Comparison of ENCODE assay signal across 12 cellular contexts in the genomic region with DNA sequence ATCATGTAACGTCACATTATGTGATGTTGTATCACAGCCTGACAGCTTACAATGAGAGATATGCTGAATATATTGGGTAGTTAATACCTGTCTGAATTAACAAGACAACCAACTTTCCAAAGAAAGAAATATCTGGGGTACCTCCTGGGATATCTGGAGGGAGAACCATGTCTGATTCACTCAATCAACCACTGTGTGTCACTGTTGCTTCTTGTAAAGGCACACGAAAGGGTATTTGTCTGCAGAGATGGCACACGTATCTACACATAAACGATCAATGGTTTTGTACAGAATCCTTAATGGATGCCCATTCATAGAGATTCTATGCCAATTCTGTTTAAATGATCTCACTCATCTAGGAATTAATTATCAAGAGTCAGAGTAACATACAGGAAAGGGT.
DNase-seq lines count a peak whose midpoint lies in the region; TF ChIP-seq lines count a peak whose summit lies in the region.
"Had no signal": no experiment of that assay in that cellular context is flagged by ENCODE, and none has a peak within 500 bp of the region (broad histone marks: within the 10 kb centered on the region; RNA-seq: fewer than 3 reads in every experiment).

No MANE protein-coding gene starts in this region.

- no peaks in the 10 kb centered on the region for H3K79me2 ChIP-seq in GM23248 (ENCODE audit: insufficient read depth)

- intact Hi-C loops in spleen (cut with DNase I; ENCODE audit: low total_unique reads) = no loop called here

- H3K4me1 ChIP-seq in GM23248 (ENCODE audit: insufficient read depth) (no peaks in the 10 kb centered on the region), spleen (no peaks in the 10 kb centered on the region)

- H3F3A ChIP-seq in GM23248 (ENCODE audit: insufficient read depth) = no peaks in the 10 kb centered on the region

- DNase-seq in ACHN = peak; percentile 10
- DNase-seq in GM23248 = peak; percentile 32
- peak; percentile 55 for DNase-seq in SK-MEL-5 (ENCODE audit: low read depth, low spot score)
- DNase-seq in glomerular visceral epithelial cell (ENCODE audit: extremely low spot score) = peak; percentile 6
- no peak for DNase-seq in NCI-H2029 treated with DMSO at 0.1 percent for 48 hours (lab: John Stamatoyannopoulos, UW)
- DNase-seq in NCI-H2227 treated with DMSO at 0.1 percent for 48 hours (lab: John Stamatoyannopoulos, UW) = no peak
- no peak for DNase-seq in globus pallidus (ENCODE audit: low spot score)
- no peak for DNase-seq in spleen
- DNase-seq: activated gamma-delta T cell; CD8-positive, alpha-beta T cell; MV-4-11; naive thymus-derived CD8-positive, alpha-beta T cell had no signal

- no peak overlapping the region for H3K4me2 ChIP-seq in GM23248 (ENCODE audit: unreplicated experiment)

- H3K27me3 ChIP-seq in GM23248 (replicated peaks; ENCODE audit: insufficient read depth) = no peaks in the 10 kb centered on the region
- H3K27me3 ChIP-seq in spleen (replicated peaks in 1 of 7) = no peaks in the 10 kb centered on the region

- no peak for TF ChIP-seq POLR2A in spleen (IDR thresholded peaks at IDR 0.05)

- no peaks in the 10 kb centered on the region for H3K9me2 ChIP-seq in GM23248 (ENCODE audit: insufficient read depth)

- TF ChIP-seq CTCF in spleen (IDR thresholded peaks at IDR 0.05 in 8 of 11, conservative IDR thresholded peaks at IDR 0.05 in 3 of 11) = no peak

- H3K27ac ChIP-seq in GM23248 (no peak overlapping the region), spleen (no peak overlapping the region)

- no peak overlapping the region for H3K4me3 ChIP-seq in GM23248
- H3K4me3 ChIP-seq in spleen = no peak overlapping the region

- no peaks in the 10 kb centered on the region for H4K20me1 ChIP-seq in GM23248 (ENCODE audit: insufficient read depth)

- H2AFZ ChIP-seq in GM23248 = no peak overlapping the region

- H3K36me3 ChIP-seq in GM23248 (ENCODE audit: low read depth) = no peaks in the 10 kb centered on the region
- no peaks in the 10 kb centered on the region for H3K36me3 ChIP-seq in spleen

- H3K9me3 ChIP-seq in GM23248 (ENCODE audit: low read depth) (no peaks in the 10 kb centered on the region), spleen (peaks cover 0 to 7% (median 0%) of the 10 kb centered on the region in 8 donors)

- no peak overlapping the region for H3K9ac ChIP-seq in GM23248

- in situ Hi-C loops in ACHN (cut with HindIII; ENCODE audit: low pct_ligation_motif_present, low pct_unique_long_range_greater_than_20kb, low sequenced_read_pairs) = no loop called here
- in situ Hi-C loops in GM23248 (cut with MboI) = no loop called here
- in situ Hi-C loops in SK-MEL-5 (cut with HindIII; ENCODE audit: low pct_unique_long_range_greater_than_20kb, low sequenced_read_pairs) = no loop called here

- 19 to 27% methylated on average over 4 of the region's 4 CpGs for WGBS in GM23248 (ENCODE audit: low coverage in 1 of 2, low lambda C conversion rate in 2 of 2, missing lambda C conversion rate in 2 of 2), 2 experiments
- 63 to 88% (median 85%) methylated on average over 4 of the region's 4 CpGs for WGBS in spleen, 5 donors

Comparison
In these comparisons a context has a peak if more than half of its experiments do, and no peak if none do; other contexts are left out.
1. DNase-seq: peak in ACHN (single experiment), GM23248 (single experiment), SK-MEL-5 (single experiment) and glomerular visceral epithelial cell (single experiment); none in NCI-H2029 treated with DMSO at 0.1 percent for 48 hours (single experiment), NCI-H2227 treated with DMSO at 0.1 percent for 48 hours (single experiment), globus pallidus (single experiment) and spleen (single experiment).